8 cellular contexts compared by ENCODE assay signal in genomic region chr15:82986442-82986780, GRCh38. TPM values are rescaled to one million over a fixed set of nuclear protein-coding genes. Genes with fewer than 3 reads are reported as not detected.
DNase-seq lines count a peak whose midpoint lies in the region; ATAC-seq and TF ChIP-seq lines count a peak whose summit lies in the region.

No MANE protein-coding gene starts in this region.

- H3K4me1 Mint-ChIP-seq in Caco-2 (ENCODE audit: low read depth, unreplicated experiment): no peaks in the 10 kb centered on the region
- H3K4me1 Mint-ChIP-seq in IgD-negative memory B cell: peaks cover 15 to 17% (median 17%) of the 10 kb centered on the region in 3 donors

- H3K36me3 Mint-ChIP-seq in Caco-2 (ENCODE audit: insufficient read depth, unreplicated experiment) (peaks cover 29% of the 10 kb centered on the region), IgD-negative memory B cell (peaks cover under 1% of the 10 kb centered on the region)

- TF ChIP-seq CTCF in Caco-2 (IDR thresholded peaks at IDR 0.05; ENCODE audit: insufficient read depth in 1 of 2, low read depth in 1 of 2, low read length in 1 of 2, severe bottlenecking in 1 of 2, unreplicated experiment in 1 of 2) (no peak), stomach (IDR thresholded peaks at IDR 0.05) (no peak)

- peak overlapping the region; percentile 66 to 87 (median 84) for H3K27ac ChIP-seq in stomach

- DNase-seq in Caco-2: no peak
- peak; percentile 23 for DNase-seq in amniotic epithelial cell (ENCODE audit: low read depth)
- DNase-seq in iris pigment epithelial cell (ENCODE audit: low read depth): peak; percentile 38
- no peak for DNase-seq in stomach
- no peak for DNase-seq in islet precursor cell
- no peak for DNase-seq in DMS153 (lab: John Stamatoyannopoulos, UW)

- peak overlapping the region; percentile 99 for H3K4me3 ChIP-seq in Caco-2 (ENCODE audit: low read depth, low read length)
- peak overlapping the region; percentile 75 to 92 (median 82) for H3K4me3 ChIP-seq in stomach

- H3K27ac Mint-ChIP-seq in Caco-2 (ENCODE audit: unreplicated experiment): peak overlapping the region; percentile 88
- peak overlapping the region; percentile 11 to 88 (median 69) for H3K27ac Mint-ChIP-seq in IgD-negative memory B cell

- CTCF ChIA-PET in Caco-2 (lab: Charles Lee): interaction anchor here (1.5 kb wide), 1 partner anchor 456 kb away, joined by 4 read pairs; no protein-coding TSS in a partner anchor

- TF ChIP-seq EP300 in stomach (IDR thresholded peaks at IDR 0.05): no peak

- intact Hi-C loops in Caco-2 (cut with micrococcal nuclease; ENCODE audit: unreplicated experiment): loop anchor here (5.0 to 10.0 kb wide), 2 partner anchors 139 to 182 kb away; partner anchors contain the start of genes FSD2 and WHAMM
- intact Hi-C loops in stomach (cut with DNase I; ENCODE audit: low total_unique reads): no loop called here

- no peaks in the 10 kb centered on the region for H3K9me3 ChIP-seq in Caco-2
- no peaks in the 10 kb centered on the region for H3K9me3 ChIP-seq in stomach

- H3K4me3 Mint-ChIP-seq in Caco-2 (ENCODE audit: unreplicated experiment): peak overlapping the region; percentile 86
- peak overlapping the region; percentile 87 to 100 (median 96) for H3K4me3 Mint-ChIP-seq in IgD-negative memory B cell

- POLR2A ChIA-PET in Caco-2 (lab: Charles Lee): no interaction called here

- H3K27me3 Mint-ChIP-seq in Caco-2 (ENCODE audit: insufficient read depth, unreplicated experiment) (no peaks in the 10 kb centered on the region), IgD-negative memory B cell (no peaks in the 10 kb centered on the region)

- H3K9me3 Mint-ChIP-seq in Caco-2 (ENCODE audit: unreplicated experiment) (no peaks in the 10 kb centered on the region), IgD-negative memory B cell (no peaks in the 10 kb centered on the region)

- TF ChIP-seq POLR2A in stomach (IDR thresholded peaks at IDR 0.05): no peak

- WGBS in stomach, 5 donors: 0 to 1% (median 0%) methylated on average over 12 of the region's 12 CpGs

- TSS peak; percentile 77 for BruUV-seq in Caco-2 (replicated peaks; lab: Mats Ljungman, UMichigan)

- H3K36me3 ChIP-seq in Caco-2 (ENCODE audit: control insufficient read depth, insufficient read depth, low read length) (no peaks in the 10 kb centered on the region), stomach (peaks cover 12 to 32% (median 29%) of the 10 kb centered on the region in 4 donors)

- no peaks in the 10 kb centered on the region for H3K27me3 ChIP-seq in Caco-2 (replicated peaks; ENCODE audit: control insufficient read depth, insufficient read depth, low read length)
- no peaks in the 10 kb centered on the region for H3K27me3 ChIP-seq in stomach

- peaks cover 5% of the 10 kb centered on the region for H3K4me1 ChIP-seq in Caco-2
- peaks cover 14 to 30% (median 24%) of the 10 kb centered on the region in 4 donors for H3K4me1 ChIP-seq in stomach

- peak; percentile 29 for ATAC-seq in GM21390 (IDR thresholded peaks at IDR 0.05; ENCODE audit: unreplicated experiment)

RNA-seq across cellular contexts. Expression of gene RAMAC, which starts 0.4 kb away (rescaled TPM):
- total RNA-seq in Caco-2 (2022): 31.8 and 33.3 TPM in 2 replicates
- 38.2 TPM for polyA plus RNA-seq in IgD-negative memory B cell
- total RNA-seq in stomach: 10 to 100 TPM in 3 of 5 donors, 1 to 10 TPM in 2; 1.2 to 84.0 (median 20.1) TPM
- polyA plus RNA-seq in stomach: 10 to 100 TPM; 19.7 to 37.0 (median 27.7) TPM

RNA-seq across cellular contexts. Expression of gene C15orf40, which starts 25.0 kb away (rescaled TPM):
- total RNA-seq in Caco-2 (2022) (26.8 and 27.2 TPM in 2 replicates), stomach (10 to 100 TPM in 3 of 5 donors, 1 to 10 TPM in 2; 2.3 to 17.0 (median 11.9) TPM)
- polyA plus RNA-seq in IgD-negative memory B cell (54.5 TPM), stomach (10 to 100 TPM; 20.0 to 40.9 (median 20.1) TPM)

RNA-seq across cellular contexts. Expression of gene HOMER2, which starts 33.9 kb away (rescaled TPM):
- total RNA-seq in Caco-2 (2022): 5.0 and 5.5 TPM in 2 replicates
- 2.7 TPM for polyA plus RNA-seq in IgD-negative memory B cell
- total RNA-seq in stomach: 100 to 1,000 TPM in 1 of 5 donors, 10 to 100 TPM in 3, 1 to 10 TPM in 1; 2.9 to 144 (median 85.8) TPM
- 10 to 100 TPM; 35.7 to 77.1 (median 63.8) TPM for polyA plus RNA-seq in stomach

Comparison
In these comparisons a context has a peak if more than half of its experiments do, and no peak if none do; other contexts are left out.
1. DNase-seq: peak in amniotic epithelial cell (single experiment) and iris pigment epithelial cell (single experiment); none in Caco-2 (0 of 2), stomach (single experiment), islet precursor cell (single experiment) and DMS153 (single experiment).